Comparison of ENCODE assay signal across 26 cellular contexts in genomic region chr9:123414921-123415592, GRCh38. TPM values are rescaled to one million over a fixed set of nuclear protein-coding genes. Genes with fewer than 3 reads are reported as not detected.
DNase-seq lines count a peak whose midpoint lies in the region; TF ChIP-seq lines count a peak whose summit lies in the region.
"Had no signal": no experiment of that assay in that cellular context is flagged by ENCODE, and none has a peak within 500 bp of the region (broad histone marks: within the 10 kb centered on the region; RNA-seq: fewer than 3 reads in every experiment).

No MANE protein-coding gene starts in this region.

- H2BK15ac ChIP-seq in neuronal stem cell (ENCODE audit: low read length): no peak overlapping the region

- H3K23ac ChIP-seq in neuronal stem cell (ENCODE audit: low read depth, low read length, poor library complexity): peak overlapping the region; percentile 22

- H3K36me3 ChIP-seq in SJCRH30: no peaks in the 10 kb centered on the region
- H3K36me3 ChIP-seq in neuronal stem cell (replicated peaks in 1 of 2; ENCODE audit: control insufficient read depth in 2 of 2, insufficient read depth in 2 of 2, low read length in 2 of 2): peaks cover 0 to 2% of the 10 kb centered on the region in 2 donors
- H3K36me3 ChIP-seq: right lobe of liver, SJSA1 had no signal

- H3K9me3 ChIP-seq in SJCRH30 (replicated peaks) (no peaks in the 10 kb centered on the region), neuronal stem cell (replicated peaks in 1 of 2; ENCODE audit: control insufficient read depth in 2 of 2, insufficient read depth in 1 of 2, low read depth in 1 of 2, low read length in 2 of 2) (no peaks in the 10 kb centered on the region)
- H3K9me3 ChIP-seq: right lobe of liver, SJSA1, suprapubic skin had no signal

- no peak overlapping the region for H4K91ac ChIP-seq in neuronal stem cell (ENCODE audit: low read depth, low read length, poor library complexity)

- peaks cover 4% of the 10 kb centered on the region for H3K4me1 Mint-ChIP-seq in endothelial cell (ENCODE audit: unreplicated experiment)
- peaks cover 2% of the 10 kb centered on the region for H3K4me1 Mint-ChIP-seq in activated CD4-positive, alpha-beta T cell treated with anti-CD3 and anti-CD28 coated beads, Interleukin-2, amount 10 ng/mL, durations not matched to agents 24 days and 14 days
- H3K4me1 Mint-ChIP-seq: activated naive CD8-positive, alpha-beta T cell treated with anti-CD3 and anti-CD28 coated beads for 36 hours; CD14-positive monocyte had no signal

- H3K9me3 Mint-ChIP-seq in endothelial cell (ENCODE audit: unreplicated experiment): no peaks in the 10 kb centered on the region
- no peaks in the 10 kb centered on the region for H3K9me3 Mint-ChIP-seq in activated CD4-positive, alpha-beta T cell treated with anti-CD3 and anti-CD28 coated beads, Interleukin-2, amount 10 ng/mL, durations not matched to agents 24 days and 14 days
- H3K9me3 Mint-ChIP-seq: activated CD8-positive, alpha-beta T cell treated with anti-CD3 and anti-CD28 coated beads for 36 hours; activated naive CD8-positive, alpha-beta T cell treated with anti-CD3 and anti-CD28 coated beads for 36 hours; CD14-positive monocyte; nephron progenitor cell had no signal

- peaks cover 10% of the 10 kb centered on the region for H3K27me3 Mint-ChIP-seq in endothelial cell (ENCODE audit: unreplicated experiment)
- no peaks in the 10 kb centered on the region for H3K27me3 Mint-ChIP-seq in activated CD4-positive, alpha-beta T cell treated with anti-CD3 and anti-CD28 coated beads, Interleukin-2, amount 10 ng/mL, durations not matched to agents 24 days and 14 days
- H3K27me3 Mint-ChIP-seq: activated CD8-positive, alpha-beta T cell treated with anti-CD3 and anti-CD28 coated beads for 36 hours; activated naive CD8-positive, alpha-beta T cell treated with anti-CD3 and anti-CD28 coated beads for 36 hours had no signal

- DNase-seq in GM03348 (ENCODE audit: low spot score) (peak; percentile 44), SJCRH30 (peak; percentile 23 to 52), endothelial cell (ENCODE audit: low spot score) (no peak), neuronal stem cell (ENCODE audit: low spot score) (no peak), NCI-H526 treated with DMSO at 0.1 percent for 48 hours (lab: John Stamatoyannopoulos, UW) (no peak), HK-2 (ENCODE audit: unreplicated experiment) (no peak), NCI-H748 treated with DMSO at 0.1 percent for 48 hours (lab: John Stamatoyannopoulos, UW) (no peak)
- DNase-seq in activated CD4-positive, alpha-beta T cell treated with anti-CD3 and anti-CD28 coated beads, Interleukin-2, amount 10 ng/mL, durations not matched to agents 24 days and 14 days: no peak
- DNase-seq: activated CD4-positive, alpha-beta T cell treated with anti-CD3 and anti-CD28 coated beads for 1 hour; activated CD8-positive, alpha-beta T cell treated with anti-CD3 and anti-CD28 coated beads for 36 hours; activated effector memory CD4-positive, alpha-beta T cell treated with Interleukin-2 at 50 U/mL for 16 hours; activated naive CD8-positive, alpha-beta T cell treated with anti-CD3 and anti-CD28 coated beads for 36 hours; Calu3; GOT3; IMR-90; NCI-H1694 treated with DMSO at 0.1 percent for 48 hours; nephron progenitor cell; stimulated activated CD4-positive, alpha-beta T cell treated with anti-CD3 and anti-CD28 coated beads, Interleukin-12 subunit alpha, Interleukin-12 subunit beta, amount 100 ng/mL, for 4 hours; stimulated activated CD4-positive, alpha-beta T cell treated with anti-CD3 and anti-CD28 coated beads, Interleukin-4, amount 100 ng/mL, for 4 hours; stimulated activated naive CD4-positive, alpha-beta T cell had no signal

- no peak overlapping the region for H2BK120ac ChIP-seq in neuronal stem cell (ENCODE audit: low read depth, low read length)

- peak overlapping the region; percentile 73 for H2AK5ac ChIP-seq in neuronal stem cell (ENCODE audit: low read depth, low read length)

- H4K8ac ChIP-seq in neuronal stem cell (ENCODE audit: low read depth, low read length): no peak overlapping the region

- H2BK12ac ChIP-seq in neuronal stem cell (ENCODE audit: low read length): no peak overlapping the region

- no peaks in the 10 kb centered on the region for H3K4me1 ChIP-seq in SJCRH30
- peaks cover 16 to 24% of the 10 kb centered on the region in 2 donors for H3K4me1 ChIP-seq in neuronal stem cell (ENCODE audit: control insufficient read depth in 2 of 2, insufficient read depth in 1 of 2, low read depth in 1 of 2, low read length in 2 of 2)
- H3K4me1 ChIP-seq: right lobe of liver, SJSA1 had no signal

- H3K27ac Mint-ChIP-seq in endothelial cell (ENCODE audit: unreplicated experiment): peak overlapping the region; percentile 53
- no peak overlapping the region for H3K27ac Mint-ChIP-seq in activated CD4-positive, alpha-beta T cell treated with anti-CD3 and anti-CD28 coated beads, Interleukin-2, amount 10 ng/mL, durations not matched to agents 24 days and 14 days
- H3K27ac Mint-ChIP-seq: activated CD8-positive, alpha-beta T cell treated with anti-CD3 and anti-CD28 coated beads for 36 hours; activated naive CD8-positive, alpha-beta T cell treated with anti-CD3 and anti-CD28 coated beads for 36 hours; nephron progenitor cell had no signal

- H3K4me3 Mint-ChIP-seq in endothelial cell (ENCODE audit: unreplicated experiment): no peak overlapping the region
- no peak overlapping the region for H3K4me3 Mint-ChIP-seq in activated CD4-positive, alpha-beta T cell treated with anti-CD3 and anti-CD28 coated beads, Interleukin-2, amount 10 ng/mL, durations not matched to agents 24 days and 14 days
- H3K4me3 Mint-ChIP-seq: activated CD8-positive, alpha-beta T cell treated with anti-CD3 and anti-CD28 coated beads for 36 hours; activated naive CD8-positive, alpha-beta T cell treated with anti-CD3 and anti-CD28 coated beads for 36 hours; CD14-positive monocyte; nephron progenitor cell had no signal

- no peak overlapping the region for H3K4ac ChIP-seq in neuronal stem cell (ENCODE audit: low read length)

- no CpG with 5 or more reads among the region's 15 CpGs for WGBS in neuronal stem cell (ENCODE audit: extremely low coverage in 2 of 2, insufficient read length in 2 of 2, insufficient replicate concordance in 1 of 2), 2 donors

- peaks cover 8% of the 10 kb centered on the region for H3K36me3 Mint-ChIP-seq in endothelial cell (ENCODE audit: low read depth, unreplicated experiment)
- no peaks in the 10 kb centered on the region for H3K36me3 Mint-ChIP-seq in activated CD4-positive, alpha-beta T cell treated with anti-CD3 and anti-CD28 coated beads, Interleukin-2, amount 10 ng/mL, durations not matched to agents 24 days and 14 days (ENCODE audit: low read depth)

- no peak overlapping the region for H3K4me3 ChIP-seq in SJCRH30
- H3K4me3 ChIP-seq in neuronal stem cell (ENCODE audit: low read length in 2 of 2): no peak overlapping the region
- H3K4me3 ChIP-seq: lung, right lobe of liver, SJSA1, suprapubic skin had no signal

- no peaks in the 10 kb centered on the region for H3K79me1 ChIP-seq in neuronal stem cell (ENCODE audit: low read depth, low read length)

- no peak overlapping the region for H3K4me2 ChIP-seq in neuronal stem cell (ENCODE audit: insufficient read depth, low read length, poor library complexity, severe bottlenecking)

- no peak overlapping the region for H2AFZ ChIP-seq in neuronal stem cell (ENCODE audit: low read length)

- H3K18ac ChIP-seq in neuronal stem cell (ENCODE audit: low read length): peak overlapping the region; percentile 7

- H3K9ac ChIP-seq in neuronal stem cell (ENCODE audit: low read depth, low read length, poor library complexity): peak overlapping the region; percentile 57

- H2BK5ac ChIP-seq in neuronal stem cell (ENCODE audit: low read length): no peak overlapping the region

- no peak for TF ChIP-seq CTCF in endothelial cell (IDR thresholded peaks at IDR 0.05; ENCODE audit: unreplicated experiment)

- peak overlapping the region; percentile 44 for H3K14ac ChIP-seq in neuronal stem cell (ENCODE audit: low read length)

- H3K27me3 ChIP-seq in SJCRH30 (no peaks in the 10 kb centered on the region), neuronal stem cell (ENCODE audit: control insufficient read depth in 3 of 3, insufficient read depth in 3 of 3, low read depth in 1 of 3, low read length in 3 of 3) (no peaks in the 10 kb centered on the region)
- H3K27me3 ChIP-seq: right lobe of liver, SJSA1, suprapubic skin had no signal

- H3K27ac ChIP-seq in SJCRH30 (no peak overlapping the region), neuronal stem cell (replicated peaks; ENCODE audit: low read length) (no peak overlapping the region)
- H3K27ac ChIP-seq: right lobe of liver, SJSA1, suprapubic skin had no signal

- intact Hi-C loops in activated CD4-positive, alpha-beta T cell treated with anti-CD3 and anti-CD28 coated beads, Interleukin-2, amount 10 ng/mL, durations not matched to agents 24 days and 14 days (cut with micrococcal nuclease): no loop called here

RNA-seq across cellular contexts. Expression of gene CRB2, which starts 59.1 kb away (rescaled TPM):
- total RNA-seq in SJCRH30 (2014; rRNA removed; shearing (Covaris generic)): 0.08 TPM in 1 of 2 replicates, not detected in the other
- 0.18 TPM for total RNA-seq in endothelial cell (ENCODE audit: unreplicated experiment)
- polyA plus RNA-seq in neuronal stem cell (2013, experiment 1 of 2): 41.7 TPM
- 41.7 TPM for polyA plus RNA-seq in neuronal stem cell (2013, experiment 2 of 2)
- total RNA-seq in activated CD4-positive, alpha-beta T cell treated with anti-CD3 and anti-CD28 coated beads, Interleukin-2, amount 10 ng/mL, durations not matched to agents 24 days and 14 days: not detected in 2 replicates
- total RNA-seq: Calu3, dermis microvascular lymphatic vessel endothelial cell, IMR-90, right lobe of liver, SJSA1, suprapubic skin had no signal
- polyA plus RNA-seq: CD14-positive monocyte, IMR-90 had no signal

Comparison
In these comparisons a context has a peak if more than half of its experiments do, and no peak if none do; other contexts are left out.
1. DNase-seq: peak in GM03348 (single experiment) and SJCRH30 (2 of 2); none in endothelial cell (single experiment), neuronal stem cell (single experiment), activated CD4-positive, alpha-beta T cell treated with anti-CD3 and anti-CD28 coated beads, Interleukin-2, amount 10 ng/mL, durations not matched to agents 24 days and 14 days (single experiment), NCI-H526 treated with DMSO at 0.1 percent for 48 hours (single experiment), HK-2 (single experiment) and NCI-H748 treated with DMSO at 0.1 percent for 48 hours (single experiment).